ENCODE assay signal across 1 cellular context in the genomic region with DNA sequence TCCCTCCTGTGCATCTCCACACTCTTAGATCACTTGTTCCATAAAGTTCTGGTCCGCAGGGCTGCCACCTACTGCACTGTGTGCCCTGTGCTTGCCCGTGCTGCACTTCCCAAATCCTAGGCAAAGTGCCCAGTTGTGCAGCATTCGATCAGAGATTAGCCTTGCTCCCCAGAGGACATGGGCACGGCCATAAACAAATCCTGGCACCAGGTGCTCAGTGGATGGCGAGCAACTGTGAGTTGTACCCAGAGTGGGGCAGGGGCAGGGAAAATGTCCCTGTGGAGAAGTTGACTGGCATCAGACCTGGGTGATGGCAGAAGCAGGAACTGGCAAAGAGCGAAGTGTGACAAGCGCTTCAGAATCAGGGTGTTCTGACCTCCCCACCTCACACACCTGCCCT.
TF ChIP-seq lines count a peak whose summit lies in the region.

No MANE protein-coding gene starts in this region.

TF ChIP-seq in H1, 55 proteins besides CTCF, POLR2A, EP300 and RAD21:
- TF ChIP-seq EGR1 (IDR thresholded peaks at IDR 0.05; ENCODE audit: borderline replicate concordance, low read depth, low read length) = no peak
- no peak for TF ChIP-seq RBBP5 (IDR thresholded peaks at IDR 0.05; ENCODE audit: borderline replicate concordance, low read depth, low read length)
- no peak for TF ChIP-seq ASH2L (IDR thresholded peaks at IDR 0.05; ENCODE audit: low read length)
- TF ChIP-seq TAF7 (optimal IDR thresholded peaks at IDR 0.05; ENCODE audit: borderline replicate concordance, low read depth, low read length) = no peak
- no peak for TF ChIP-seq CBX8 (IDR thresholded peaks at IDR 0.05; ENCODE audit: borderline replicate concordance, low read depth, low read length)
- TF ChIP-seq RFX5 (IDR thresholded peaks at IDR 0.05; ENCODE audit: borderline replicate concordance, low read depth, low read length) = no peak
- no peak for TF ChIP-seq JUND (IDR thresholded peaks at IDR 0.05; ENCODE audit: low read length)
- no peak for TF ChIP-seq SP4 (IDR thresholded peaks at IDR 0.05; ENCODE audit: low read length)
- TF ChIP-seq ZNF274 (IDR thresholded peaks at IDR 0.05; ENCODE audit: borderline replicate concordance, extremely low read depth, low read length) = no peak
- no peak for TF ChIP-seq NRF1 (IDR thresholded peaks at IDR 0.05; ENCODE audit: low read depth, low read length)
- TF ChIP-seq ATF3 (IDR thresholded peaks at IDR 0.05; ENCODE audit: insufficient read depth, low read depth, low read length) = no peak
- TF ChIP-seq CTBP2 (IDR thresholded peaks at IDR 0.05; ENCODE audit: borderline replicate concordance, insufficient read depth, insufficient read length, low read length) = no peak
- TF ChIP-seq CBX5 (IDR thresholded peaks at IDR 0.05; ENCODE audit: low read depth, low read length) = no peak
- no peak for TF ChIP-seq HDAC2 (IDR thresholded peaks at IDR 0.05; ENCODE audit: borderline replicate concordance in 1 of 2, low read depth in 2 of 2, low read length in 2 of 2)
- no peak for TF ChIP-seq SIN3A (conservative IDR thresholded peaks at IDR 0.05 in 1 of 2, IDR thresholded peaks at IDR 0.05 in 1 of 2; ENCODE audit: low read depth in 1 of 2, low read length in 2 of 2)
